ENCODE assay signal across 9 cellular contexts in the genomic region with DNA sequence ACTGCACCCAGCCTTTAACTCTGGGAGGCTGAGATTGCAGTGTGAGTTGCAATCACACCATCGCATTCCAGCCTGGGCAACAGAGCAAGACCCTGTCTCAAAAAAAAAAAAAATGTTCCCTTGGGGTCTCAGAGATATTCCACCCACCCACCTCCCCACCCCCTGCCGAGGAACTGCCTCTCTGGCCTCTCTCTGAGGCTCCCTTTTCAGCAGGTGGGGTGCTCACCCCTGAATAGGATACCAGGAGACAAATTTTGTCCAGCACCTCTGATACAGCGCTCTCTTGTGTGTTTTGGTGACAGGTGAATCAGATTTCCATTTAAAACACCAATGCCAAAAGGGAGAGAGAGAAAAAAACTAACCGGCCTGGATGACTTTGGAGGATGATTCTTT.
DNase-seq lines count a peak whose midpoint lies in the region; ATAC-seq, FAIRE-seq and TF ChIP-seq lines count a peak whose summit lies in the region.
"Had no signal": no experiment of that assay in that cellular context is flagged by ENCODE, and none has a peak within 500 bp of the region (broad histone marks: within the 10 kb centered on the region; RNA-seq: fewer than 3 reads in every experiment).

No MANE protein-coding gene starts in this region.

- H3K4me1 ChIP-seq in lower lobe of right lung: peaks cover 3% of the 10 kb centered on the region

- no peak for FAIRE-seq in GM12891 (lab: Jason Lieb, UNC)
- FAIRE-seq: TTC549 had no signal

- in situ Hi-C loops in G401 (cut with HindIII; ENCODE audit: low sequenced_read_pairs): no loop called here

- intact Hi-C loops in lower lobe of right lung (cut with DNase I): no loop called here

- TF ChIP-seq CTCF in RWPE1 (conservative IDR thresholded peaks at IDR 0.05; ENCODE audit: low read depth) (no peak), lower lobe of right lung (IDR thresholded peaks at IDR 0.05) (no peak)

- no peak overlapping the region for H3K4me3 ChIP-seq in lower lobe of right lung

- DNase-seq in GM12891 (ENCODE audit: insufficient read length, low spot score) (peak; percentile 17), RWPE1 (ENCODE audit: low spot score) (no peak), lower lobe of right lung (no peak), NCI-H2196 treated with DMSO at 0.1 percent for 48 hours (lab: John Stamatoyannopoulos, UW; ENCODE audit: unreplicated experiment) (no peak), G401 (ENCODE audit: low spot score) (no peak), amniotic stem cell (lab: John Stamatoyannopoulos, UW) (no peak)

- H3K36me3 ChIP-seq in lower lobe of right lung: no peaks in the 10 kb centered on the region

- TF ChIP-seq POLR2A in GM12891 (IDR thresholded peaks at IDR 0.05; ENCODE audit: low read depth, low read length): no peak

- POLR2A ChIA-PET in RWPE1 (lab: Yijun Ruan, JAX; ENCODE audit: low non-redundant PET): no interaction called here

- H3K9me3 ChIP-seq in lower lobe of right lung: peaks cover 6% of the 10 kb centered on the region

- ATAC-seq in GM21717 (IDR thresholded peaks at IDR 0.05; ENCODE audit: unreplicated experiment) (peak; percentile 20), lower lobe of right lung (no peak), HG03457 (IDR thresholded peaks at IDR 0.05; ENCODE audit: unreplicated experiment) (no peak)

- H3K27me3 ChIP-seq in lower lobe of right lung (ENCODE audit: low read depth): no peaks in the 10 kb centered on the region

- H3K27ac ChIP-seq in RWPE1 (peak overlapping the region; percentile 75), lower lobe of right lung (peak overlapping the region; percentile 56)

- CTCF ChIA-PET in RWPE1 (lab: Yijun Ruan, JAX): no interaction called here

TF ChIP-seq in GM12891, 5 proteins besides CTCF, POLR2A, EP300 and RAD21:
- TF ChIP-seq POU2F2 (IDR thresholded peaks at IDR 0.05; ENCODE audit: low read depth, low read length): no peak
- no peak for TF ChIP-seq PAX5 (IDR thresholded peaks at IDR 0.05; ENCODE audit: insufficient read depth, low read length, severe bottlenecking)
- TF ChIP-seq TAF1 (IDR thresholded peaks at IDR 0.05; ENCODE audit: low read depth, low read length): no peak
- no peak for TF ChIP-seq POLR2AphosphoS5 (IDR thresholded peaks at IDR 0.05; ENCODE audit: low read depth, low read length)
- no peak for TF ChIP-seq SPI1 (IDR thresholded peaks at IDR 0.05; ENCODE audit: low read depth, low read length)
